1 cellular context compared by ENCODE assay signal in genomic region chr6:161429921-161430490, GRCh38.
TF ChIP-seq lines count a peak whose summit lies in the region.

No MANE protein-coding gene starts in this region.

TF ChIP-seq in SK-N-SH treated with all-trans-retinoic acid at 6 μM for 48 hours, 23 proteins besides CTCF, POLR2A, EP300 and RAD21 (continued from another document):
- TF ChIP-seq PATZ1 (CRISPR knock-in tag; IDR thresholded peaks at IDR 0.05; ENCODE audit: borderline replicate concordance): no peak
- TF ChIP-seq ZNF70 (CRISPR knock-in tag; IDR thresholded peaks at IDR 0.05): no peak
- TF ChIP-seq ARNTL (CRISPR knock-in tag; IDR thresholded peaks at IDR 0.05; ENCODE audit: borderline replicate concordance, low read depth): no peak
- TF ChIP-seq CSRNP3 (CRISPR knock-in tag; IDR thresholded peaks at IDR 0.05): no peak
- TF ChIP-seq TCF4 (CRISPR knock-in tag; IDR thresholded peaks at IDR 0.05; ENCODE audit: borderline replicate concordance): no peak
- no peak for TF ChIP-seq ZNF8 (CRISPR knock-in tag; IDR thresholded peaks at IDR 0.05)
- no peak for TF ChIP-seq RARB (CRISPR knock-in tag; IDR thresholded peaks at IDR 0.05)
